ENCODE assay signal across 8 cellular contexts in the genomic region with DNA sequence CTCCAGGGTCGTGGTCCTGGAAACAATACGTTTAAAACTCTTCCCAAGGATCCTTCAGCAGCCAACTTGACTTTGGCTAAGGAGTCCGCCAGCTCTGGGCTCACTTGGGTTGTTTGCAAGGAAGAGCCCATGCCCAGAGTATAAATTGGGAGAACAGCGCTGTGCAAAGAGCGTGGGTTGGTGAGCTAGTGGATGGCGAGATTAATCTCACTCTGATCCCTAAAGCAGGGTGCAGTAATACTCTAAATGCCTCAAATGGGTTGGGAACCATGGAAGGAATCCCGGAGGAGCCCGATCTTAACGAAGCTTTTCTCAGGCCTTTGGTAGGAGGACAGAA. TPM values are rescaled to one million over a fixed set of nuclear protein-coding genes. Genes with fewer than 3 reads are reported as not detected.
DNase-seq lines count a peak whose midpoint lies in the region; ATAC-seq and TF ChIP-seq lines count a peak whose summit lies in the region.

No MANE protein-coding gene starts in this region.

- ATAC-seq in naive thymus-derived CD8-positive, alpha-beta T cell: no peak
- no peak for ATAC-seq in HG03280 (IDR thresholded peaks at IDR 0.05; ENCODE audit: unreplicated experiment)

- H3K36me3 ChIP-seq in BE2C: no peaks in the 10 kb centered on the region
- no peaks in the 10 kb centered on the region for H3K36me3 ChIP-seq in effector memory CD4-positive, alpha-beta T cell (ENCODE audit: control insufficient read depth, insufficient read depth, low read length)

- TF ChIP-seq POLR2A in NB4 (IDR thresholded peaks at IDR 0.05; ENCODE audit: extremely low read depth, insufficient read length): no peak

- peaks cover 0 to 4% (median 4%) of the 10 kb centered on the region in 3 donors for H3K36me3 Mint-ChIP-seq in naive thymus-derived CD8-positive, alpha-beta T cell

- H3K27me3 ChIP-seq in BE2C: no peaks in the 10 kb centered on the region
- no peaks in the 10 kb centered on the region for H3K27me3 ChIP-seq in effector memory CD4-positive, alpha-beta T cell (replicated peaks; ENCODE audit: control insufficient read depth, insufficient read depth, low read length, poor library complexity, severe bottlenecking)

- peak overlapping the region; percentile 94 to 97 (median 96) for H3K4me3 Mint-ChIP-seq in naive thymus-derived CD8-positive, alpha-beta T cell

- H3K27me3 Mint-ChIP-seq in naive thymus-derived CD8-positive, alpha-beta T cell: peaks cover 0 to 3% (median 0%) of the 10 kb centered on the region in 5 donors

- H3K4me3 ChIP-seq in BE2C (ENCODE audit: low read depth, low read length): peak overlapping the region; percentile 56
- peak overlapping the region; percentile 18 for H3K4me3 ChIP-seq in NB4 (ENCODE audit: low read depth, low read length)
- no peak overlapping the region for H3K4me3 ChIP-seq in effector memory CD4-positive, alpha-beta T cell (ENCODE audit: insufficient read depth, low read depth, low read length, poor library complexity, severe bottlenecking)

- POLR2A ChIA-PET in naive thymus-derived CD8-positive, alpha-beta T cell (lab: Charles Lee): interaction anchor here (1.0 to 2.2 kb wide), 5 partner anchors 10 to 1761 kb away, joined by 3 to 13 read pairs (median 4); a partner anchor contains a TSS

- H3K9me3 ChIP-seq in BE2C: no peaks in the 10 kb centered on the region
- no peaks in the 10 kb centered on the region for H3K9me3 ChIP-seq in effector memory CD4-positive, alpha-beta T cell (ENCODE audit: control insufficient read depth, low read length)

- DNase-seq in BE2C (no peak), NB4 (ENCODE audit: low read depth) (no peak), NOMO-1 treated with dmso at 0.1 percent for 144 hours (lab: John Stamatoyannopoulos, UW; ENCODE audit: unreplicated experiment) (no peak), RPMI8226 (no peak), DMS53 treated with DMSO at 0.1 percent for 48 hours (lab: John Stamatoyannopoulos, UW; ENCODE audit: unreplicated experiment) (no peak)
- DNase-seq in effector memory CD4-positive, alpha-beta T cell: no peak
- no peak for DNase-seq in naive thymus-derived CD8-positive, alpha-beta T cell

- H3K27ac Mint-ChIP-seq in naive thymus-derived CD8-positive, alpha-beta T cell: peak overlapping the region; percentile 94 to 98 (median 96)

- H3K27ac ChIP-seq in effector memory CD4-positive, alpha-beta T cell (ENCODE audit: insufficient read depth, low read length, poor library complexity, severe bottlenecking): peak overlapping the region; percentile 60

- peaks cover 21 to 53% (median 44%) of the 10 kb centered on the region in 4 donors for H3K4me1 Mint-ChIP-seq in naive thymus-derived CD8-positive, alpha-beta T cell

- H3K9me3 Mint-ChIP-seq in naive thymus-derived CD8-positive, alpha-beta T cell: peaks cover 0 to 8% (median 0%) of the 10 kb centered on the region in 9 donors

- no peaks in the 10 kb centered on the region for H3K4me1 ChIP-seq in BE2C
- H3K4me1 ChIP-seq in effector memory CD4-positive, alpha-beta T cell (ENCODE audit: control insufficient read depth, insufficient read depth, low read length, poor library complexity, severe bottlenecking): peaks cover 4% of the 10 kb centered on the region

- TF ChIP-seq CTCF in BE2C (IDR thresholded peaks at IDR 0.05; ENCODE audit: low read depth, low read length) (no peak), NB4 (IDR thresholded peaks at IDR 0.05; ENCODE audit: low read depth, low read length) (no peak)

RNA-seq across cellular contexts. Expression of a gene that starts 0.5 kb away (rescaled TPM):
- 114 TPM for polyA plus RNA-seq in BE2C (2012; ENCODE audit: insufficient read depth, insufficient read length, low read depth)
- total RNA-seq in naive thymus-derived CD8-positive, alpha-beta T cell: 10 to 100 TPM; 18.3 to 20.2 TPM
- polyA plus RNA-seq in naive thymus-derived CD8-positive, alpha-beta T cell: 10 to 100 TPM; 51.6 to 70.9 (median 59.4) TPM
